In genomic region chr17:7479389-7480192, GRCh38 we compare ENCODE assay signal across 1 cellular context.
TF ChIP-seq lines count a peak whose summit lies in the region.

TSS of gene ZBTB4 (minus strand) at chr17:7479631. CDS start at chr17:7466801, 12,830 bp downstream.

TF ChIP-seq in K562, 482 proteins besides CTCF, POLR2A, EP300 and RAD21 (continued from another document and continues in another):
- TF ChIP-seq ZFP91 (CRISPR knock-in tag; IDR thresholded peaks at IDR 0.05), result no peak
- TF ChIP-seq MBD2 (IDR thresholded peaks at IDR 0.05; ENCODE audit: borderline replicate concordance, low read depth), result no peak
- 0 out of 2 replicates have a peak, but pooled peaks have one; percentile 23 for TF ChIP-seq ATF7 (IDR thresholded peaks at IDR 0.05)
- TF ChIP-seq ZNF518B (CRISPR knock-in tag; IDR thresholded peaks at IDR 0.05), result no peak
- 0 out of 4 replicates have a peak, but pooled peaks of 1 of the 2 experiments have one; percentile 10 for TF ChIP-seq MNT (conservative IDR thresholded peaks at IDR 0.05)
- TF ChIP-seq GABPA (tag; conservative IDR thresholded peaks at IDR 0.05; ENCODE audit: low read depth), result peak; percentile 81
- no peak for TF ChIP-seq GABPB2 (CRISPR knock-in tag; conservative IDR thresholded peaks at IDR 0.05)
- no peak for TF ChIP-seq HMG20A (CRISPR knock-in tag; conservative IDR thresholded peaks at IDR 0.05)
- peak; percentile 72 for TF ChIP-seq ZNF740 (CRISPR knock-in tag; IDR thresholded peaks at IDR 0.05)
- TF ChIP-seq ZNF740 (tag; IDR thresholded peaks at IDR 0.05), result peak in 1 of 2 experiments; percentile 85; a peak in 2 of 4 replicates
- no peak for TF ChIP-seq NONO (IDR thresholded peaks at IDR 0.05; ENCODE audit: low read depth in 2 of 2, low read length in 1 of 2)
- TF ChIP-seq CREBBP (IDR thresholded peaks at IDR 0.05; ENCODE audit: low read depth, low read length), result no peak
- TF ChIP-seq PHF8 (IDR thresholded peaks at IDR 0.05; ENCODE audit: borderline replicate concordance, low read length), result peak; percentile 53; the same call in 1 of the 2 replicates
- TF ChIP-seq FOXP4 (CRISPR knock-in tag; IDR thresholded peaks at IDR 0.05; ENCODE audit: borderline replicate concordance), result peak; percentile 65; the same call in 1 of the 2 replicates
- peak; percentile 88 for TF ChIP-seq KLF1 (tag; IDR thresholded peaks at IDR 0.05)
- TF ChIP-seq MXI1 (IDR thresholded peaks at IDR 0.05; ENCODE audit: low read depth, low read length), result no peak
- TF ChIP-seq YY1 (IDR thresholded peaks at IDR 0.05; ENCODE audit: borderline replicate concordance in 1 of 3, control insufficient read depth in 1 of 3, extremely low read depth in 1 of 3, insufficient read depth in 3 of 3, insufficient read length in 1 of 3, insufficient replicate concordance in 2 of 3, low read depth in 1 of 3, low read length in 2 of 3), result peak in 2 of 3 experiments; percentile 6 to 10
- no peak for TF ChIP-seq TRIM24 (IDR thresholded peaks at IDR 0.05)
- no peak for TF ChIP-seq SIN3B (IDR thresholded peaks at IDR 0.05; ENCODE audit: low read depth)
- no peak for TF ChIP-seq IFI16 (CRISPR knock-in tag; IDR thresholded peaks at IDR 0.05)
- no peak for TF ChIP-seq ZNF134 (CRISPR knock-in tag; conservative IDR thresholded peaks at IDR 0.05)
- TF ChIP-seq BHLHE40 (IDR thresholded peaks at IDR 0.05; ENCODE audit: low read length), result no peak
- TF ChIP-seq TSC22D4 (tag; IDR thresholded peaks at IDR 0.05), result no peak
- no peak for TF ChIP-seq STAT5B (CRISPR knock-in tag; IDR thresholded peaks at IDR 0.05)
- no peak for TF ChIP-seq NUFIP1 (IDR thresholded peaks at IDR 0.05; ENCODE audit: partially characterized antibody)
- no peak for TF ChIP-seq XRCC5 (IDR thresholded peaks at IDR 0.05; ENCODE audit: low read depth, low read length)
- 0 out of 4 replicates have a peak, but pooled peaks of 1 of the 2 experiments have one; percentile 31 for TF ChIP-seq UBTF (IDR thresholded peaks at IDR 0.05; ENCODE audit: borderline replicate concordance in 1 of 2, low read depth in 2 of 2, low read length in 2 of 2)
- TF ChIP-seq ZNF77 (CRISPR knock-in tag; IDR thresholded peaks at IDR 0.05), result no peak
- peak; percentile 27 for TF ChIP-seq KDM5B (IDR thresholded peaks at IDR 0.05; ENCODE audit: insufficient replicate concordance, low read depth, low read length)
- TF ChIP-seq HIVEP1 (CRISPR knock-in tag; IDR thresholded peaks at IDR 0.05), result no peak
- TF ChIP-seq NCOA6 (IDR thresholded peaks at IDR 0.05), result no peak
- TF ChIP-seq TOE1 (IDR thresholded peaks at IDR 0.05; ENCODE audit: borderline replicate concordance), result no peak
- TF ChIP-seq TOE1 (CRISPR knock-in tag; IDR thresholded peaks at IDR 0.05; ENCODE audit: borderline replicate concordance, low read depth), result no peak
- no peak for TF ChIP-seq ZBTB12 (CRISPR knock-in tag; IDR thresholded peaks at IDR 0.05)
- TF ChIP-seq JUNB (CRISPR knock-in tag; conservative IDR thresholded peaks at IDR 0.05), result no peak
- no peak for TF ChIP-seq ZNF79 (CRISPR knock-in tag; IDR thresholded peaks at IDR 0.05; ENCODE audit: low read depth)
- TF ChIP-seq ZNF395 (CRISPR knock-in tag; IDR thresholded peaks at IDR 0.05), result 0 out of 2 replicates have a peak, but pooled peaks have one; percentile 24
- no peak for TF ChIP-seq CCNT2 (IDR thresholded peaks at IDR 0.05; ENCODE audit: borderline replicate concordance, extremely low read depth, insufficient read length, low read depth, low read length)
- TF ChIP-seq ELF4 (CRISPR knock-in tag; IDR thresholded peaks at IDR 0.05), result no peak
- TF ChIP-seq ZNF354B (CRISPR knock-in tag; IDR thresholded peaks at IDR 0.05), result no peak
- TF ChIP-seq ZFPM2 (CRISPR knock-in tag; IDR thresholded peaks at IDR 0.05), result no peak
- no peak for TF ChIP-seq ZNF561 (CRISPR knock-in tag; conservative IDR thresholded peaks at IDR 0.05)
- no peak for TF ChIP-seq ZNF384 (IDR thresholded peaks at IDR 0.05; ENCODE audit: low read depth, low read length)
- no peak for TF ChIP-seq ATF6 (CRISPR knock-in tag; IDR thresholded peaks at IDR 0.05)
